Comparison of ENCODE assay signal across 17 cellular contexts in the genomic region with DNA sequence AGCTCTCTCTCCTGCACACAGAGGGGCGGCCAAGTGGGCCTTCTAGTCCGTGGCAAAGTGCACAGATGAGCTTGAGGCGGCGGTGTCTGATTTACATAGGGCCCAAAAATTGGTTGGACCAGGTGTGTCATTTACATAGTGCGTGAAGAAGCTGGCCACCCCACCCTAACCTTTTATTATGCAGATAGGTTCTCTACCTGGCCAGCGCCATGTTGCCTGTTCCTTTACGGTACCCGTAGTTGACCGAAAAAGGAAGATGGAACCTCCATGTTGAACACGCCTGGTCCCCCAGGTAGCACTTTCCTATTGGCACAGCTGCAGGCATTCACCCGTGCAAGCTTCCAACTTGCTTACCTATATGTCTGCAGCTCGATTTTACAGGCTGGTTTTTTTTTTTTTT.
A peak's percentile ranks its signal among the peaks of the same experiment; 100 is the strongest.
DNase-seq lines count a peak whose midpoint lies in the region; ATAC-seq and TF ChIP-seq lines count a peak whose summit lies in the region.
"Had no signal": no experiment of that assay in that cellular context is flagged by ENCODE, and none has a peak within 500 bp of the region (broad histone marks: within the 10 kb centered on the region; RNA-seq: fewer than 3 reads in every experiment).

No MANE protein-coding gene starts in this region.

- H3K4me3 ChIP-seq in GM23338 = no peak overlapping the region
- H3K4me3 ChIP-seq in HUES64 (ENCODE audit: low read length) = no peak overlapping the region
- no peak overlapping the region for H3K4me3 ChIP-seq in esophagus muscularis mucosa
- no peak overlapping the region for H3K4me3 ChIP-seq in mesendoderm (ENCODE audit: low read length)
- H3K4me3 ChIP-seq: A549, HAP-1 had no signal

- peaks cover 16% of the 10 kb centered on the region; the same call in 1 of the 2 replicates for H3K9me2 ChIP-seq in GM23338 (ENCODE audit: insufficient read depth)

- H3K79me1 ChIP-seq in mesendoderm (ENCODE audit: low read length) = no peaks in the 10 kb centered on the region

- TF ChIP-seq EP300 in esophagus muscularis mucosa (IDR thresholded peaks at IDR 0.05) = no peak

- H3K4me2 ChIP-seq in GM23338 (peak overlapping the region; percentile 40), mesendoderm (ENCODE audit: low read length) (no peak overlapping the region)
- H3K4me2 ChIP-seq: A549 had no signal

- no peak overlapping the region for H4K5ac ChIP-seq in mesendoderm (ENCODE audit: low read length)

- TF ChIP-seq CTCF in GM23338 (conservative IDR thresholded peaks at IDR 0.05; ENCODE audit: low read depth in 2 of 2) (no peak), esophagus muscularis mucosa (IDR thresholded peaks at IDR 0.05) (no peak), natural killer cell (IDR thresholded peaks at IDR 0.05) (no peak)

- peak overlapping the region; percentile 67 for H2BK5ac ChIP-seq in mesendoderm (ENCODE audit: low read length)

- no peaks in the 10 kb centered on the region for H4K20me1 ChIP-seq in GM23338 (replicated peaks; ENCODE audit: insufficient read depth)

- H3K56ac ChIP-seq in mesendoderm (ENCODE audit: low read length) = peak overlapping the region; percentile 22

- no peak overlapping the region for H2AK5ac ChIP-seq in mesendoderm (ENCODE audit: low read length)

- H2AFZ ChIP-seq in GM23338 = no peak overlapping the region

- H3K36me3 ChIP-seq in GM23338 (ENCODE audit: insufficient read depth) (no peaks in the 10 kb centered on the region), HUES64 (ENCODE audit: insufficient read depth, low read length) (no peaks in the 10 kb centered on the region), esophagus muscularis mucosa (no peaks in the 10 kb centered on the region), mesendoderm (ENCODE audit: control insufficient read depth, insufficient read depth, low read length) (no peaks in the 10 kb centered on the region)
- H3K36me3 ChIP-seq: HAP-1 had no signal

- no peak overlapping the region for H3K9ac ChIP-seq in HUES64 (ENCODE audit: low read depth, low read length)
- H3K9ac ChIP-seq in mesendoderm (ENCODE audit: low read length) = no peak overlapping the region

- intact Hi-C loops in esophagus muscularis mucosa (cut with DNase I) = no loop called here
- intact Hi-C loops in natural killer cell (cut with micrococcal nuclease) = no loop called here
- intact Hi-C loops in head of caudate nucleus (cut with DNase I) = no loop called here

- peaks cover 73% of the 10 kb centered on the region for H3K4me1 Mint-ChIP-seq in GM23338
- H3K4me1 Mint-ChIP-seq in natural killer cell = no peaks in the 10 kb centered on the region

- H2BK15ac ChIP-seq in mesendoderm (replicated peaks; ENCODE audit: low read depth) = peak overlapping the region; percentile 98

- no peak overlapping the region for H4K8ac ChIP-seq in mesendoderm (ENCODE audit: low read depth, low read length)

- H3K27ac Mint-ChIP-seq in GM23338 = peak overlapping the region; percentile 82; the same call in 1 of the 2 replicates
- H3K27ac Mint-ChIP-seq in natural killer cell = no peak overlapping the region
- H3K27ac Mint-ChIP-seq: CD4-positive, alpha-beta T cell had no signal

- H3K4ac ChIP-seq in mesendoderm (ENCODE audit: low read depth, low read length) = peak overlapping the region; percentile 43

- H3K4me1 ChIP-seq in GM23338 (ENCODE audit: insufficient read depth) (peaks cover 66% of the 10 kb centered on the region), HUES64 (ENCODE audit: insufficient read depth, low read length) (peaks cover 67% of the 10 kb centered on the region), esophagus muscularis mucosa (peaks cover 0 to 21% (median 14%) of the 10 kb centered on the region in 4 donors), mesendoderm (ENCODE audit: control insufficient read depth, low read depth, low read length) (peaks cover 21% of the 10 kb centered on the region)
- H3K4me1 ChIP-seq: Caco-2 had no signal

- H3K27me3 Mint-ChIP-seq in GM23338 (ENCODE audit: insufficient read depth, low read depth, poor library complexity) (peaks cover 11% of the 10 kb centered on the region), natural killer cell (ENCODE audit: low read depth in 2 of 2) (peaks cover 0 to 12% of the 10 kb centered on the region in 2 donors)
- H3K27me3 Mint-ChIP-seq: CD4-positive, alpha-beta T cell had no signal

- H3K27me3 ChIP-seq in GM23338 (ENCODE audit: insufficient read depth) = no peaks in the 10 kb centered on the region
- H3K27me3 ChIP-seq in HUES64 (ENCODE audit: insufficient read depth, low read length) = no peaks in the 10 kb centered on the region
- H3K27me3 ChIP-seq in esophagus muscularis mucosa = no peaks in the 10 kb centered on the region
- no peaks in the 10 kb centered on the region for H3K27me3 ChIP-seq in mesendoderm (ENCODE audit: insufficient read depth, low read length, poor library complexity)

- H3K4me3 Mint-ChIP-seq in GM23338 (no peak overlapping the region), natural killer cell (no peak overlapping the region)
- H3K4me3 Mint-ChIP-seq: CD4-positive, alpha-beta T cell had no signal

- H3K23ac ChIP-seq in mesendoderm (ENCODE audit: low read length) = no peak overlapping the region

- no peaks in the 10 kb centered on the region for H3F3A ChIP-seq in GM23338 (replicated peaks; ENCODE audit: low read depth)

- H3K9me3 ChIP-seq in HUES64 (ENCODE audit: insufficient read depth, low read depth, low read length) = no peaks in the 10 kb centered on the region
- no peaks in the 10 kb centered on the region for H3K9me3 ChIP-seq in esophagus muscularis mucosa
- H3K9me3 ChIP-seq: A549, Caco-2, HAP-1 had no signal

- H3K18ac ChIP-seq in mesendoderm (ENCODE audit: low read length) = peak overlapping the region; percentile 78

- WGBS in HUES64 = 92% methylated on average over 11 of the region's 12 CpGs
- 96% methylated on average over 12 of the region's 12 CpGs for WGBS in esophagus muscularis mucosa
- WGBS in mesendoderm (ENCODE audit: extremely low coverage, insufficient coverage, low lambda C conversion rate) = no CpG with 5 or more reads among the region's 12 CpGs

- H2BK120ac ChIP-seq in mesendoderm (ENCODE audit: low read depth, low read length) = peak overlapping the region; percentile 86

- H3K9me3 Mint-ChIP-seq in GM23338 = peaks cover 2% of the 10 kb centered on the region; the same call in 1 of the 3 replicates
- no peaks in the 10 kb centered on the region for H3K9me3 Mint-ChIP-seq in natural killer cell
- H3K9me3 Mint-ChIP-seq: CD4-positive, alpha-beta T cell had no signal

- no peak for ATAC-seq in GM23338
- no peak for ATAC-seq in natural killer cell
- ATAC-seq: A549 had no signal

- H3K27ac ChIP-seq in GM23338 (ENCODE audit: low read depth) (peak overlapping the region; percentile 91), HUES64 (ENCODE audit: low read depth, low read length) (peak overlapping the region; percentile 25; the same call in 1 of the 2 replicates), esophagus muscularis mucosa (replicated peaks in 1 of 4) (no peak overlapping the region), mesendoderm (ENCODE audit: low read depth, low read length) (no peak overlapping the region)
- H3K27ac ChIP-seq: 22Rv1, A549, C4-2B, HL-60 had no signal

- H3K79me2 ChIP-seq in GM23338 (replicated peaks; ENCODE audit: insufficient read depth) (no peaks in the 10 kb centered on the region), mesendoderm (ENCODE audit: control insufficient read depth, insufficient read depth, low read length) (no peaks in the 10 kb centered on the region)

- no peak for TF ChIP-seq POLR2A in esophagus muscularis mucosa (IDR thresholded peaks at IDR 0.05; ENCODE audit: low read depth)

- H3K36me3 Mint-ChIP-seq in GM23338 (ENCODE audit: low read depth) (peaks cover 8% of the 10 kb centered on the region; the same call in 1 of the 3 replicates), natural killer cell (no peaks in the 10 kb centered on the region)

- no peak for DNase-seq in GM23338 (ENCODE audit: low spot score)
- DNase-seq in esophagus muscularis mucosa (ENCODE audit: extremely low spot score) = peak; percentile 47
- no peak for DNase-seq in mesendoderm
- DNase-seq in natural killer cell = no peak
- no peak for DNase-seq in NCI-H748 (lab: John Stamatoyannopoulos, UW; ENCODE audit: unreplicated experiment)
- no peak for DNase-seq in activated T-cell treated with anti-CD3 and anti-CD28 coated beads, Interleukin-2, amount 50 U/mL, for 48 hours
- DNase-seq in head of caudate nucleus = no peak
- DNase-seq: AML-193; Caco-2; CD4-positive, alpha-beta T cell; GOT3 had no signal

TF ChIP-seq in GM23338, 12 proteins besides CTCF, POLR2A, EP300 and RAD21 (continues in another document):
- TF ChIP-seq ZNF114 (CRISPR knock-in tag; IDR thresholded peaks at IDR 0.05) = no peak
- no peak for TF ChIP-seq CREB1 (CRISPR knock-in tag; IDR thresholded peaks at IDR 0.05; ENCODE audit: low read depth)
- TF ChIP-seq JUNB (IDR thresholded peaks at IDR 0.05; ENCODE audit: unreplicated experiment) = no peak
- no peak for TF ChIP-seq POLR2AphosphoS5 (IDR thresholded peaks at IDR 0.05; ENCODE audit: low read depth)
- no peak for TF ChIP-seq ZNF331 (CRISPR knock-in tag; IDR thresholded peaks at IDR 0.05; ENCODE audit: low read depth)
- TF ChIP-seq REST (IDR thresholded peaks at IDR 0.05; ENCODE audit: unreplicated experiment) = no peak

Comparison
In these comparisons a context has a peak if more than half of its experiments do, and no peak if none do; other contexts are left out.
1. H3K27ac ChIP-seq: peak in GM23338 (single experiment) and HUES64 (single experiment); none in esophagus muscularis mucosa (0 of 4) and mesendoderm (single experiment).